ENCODE assay signal across 8 cellular contexts in the genomic region with DNA sequence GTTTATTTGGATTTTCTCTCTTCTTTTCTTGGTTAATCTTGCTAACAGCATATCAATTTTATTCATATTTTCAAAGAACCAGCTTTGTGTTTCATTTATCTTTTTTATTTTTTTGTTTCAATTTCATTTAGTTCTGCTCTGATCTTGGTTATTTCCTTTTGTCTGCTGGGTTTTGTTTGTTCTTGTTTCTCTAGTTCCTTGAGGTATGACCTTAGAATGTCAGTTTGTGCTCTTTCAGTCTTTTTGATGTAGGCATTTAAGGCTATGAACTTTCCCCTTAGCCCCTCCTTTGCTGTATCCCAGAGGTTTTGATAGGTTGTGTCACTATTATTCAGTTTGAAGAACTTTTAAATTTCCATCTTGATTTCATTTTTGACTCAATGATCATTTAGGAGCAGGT. TPM values are rescaled to one million over a fixed set of nuclear protein-coding genes. Genes with fewer than 3 reads are reported as not detected.
DNase-seq lines count a peak whose midpoint lies in the region; ATAC-seq and TF ChIP-seq lines count a peak whose summit lies in the region.
"Not testable (repeated sequence)": the region's sequence is repeated elsewhere in the genome, so short reads cannot be mapped to it uniquely, and the experiment has no call there.

No MANE protein-coding gene starts in this region.

- H3K4me1 Mint-ChIP-seq in CD4-positive, alpha-beta memory T cell: peaks cover 14 to 36% (median 28%) of the 10 kb centered on the region in 4 donors
- H3K4me1 Mint-ChIP-seq in activated CD4-positive, alpha-beta T cell treated with anti-CD3 and anti-CD28 coated beads, Interleukin-2, amount 10 ng/mL, durations not matched to agents 24 days and 14 days: peaks cover 28% of the 10 kb centered on the region
- peaks cover 20% of the 10 kb centered on the region for H3K4me1 Mint-ChIP-seq in activated T-cell treated with anti-CD3 and anti-CD28 coated beads, Interleukin-2, amount 50 U/mL, for 4 hours (ENCODE audit: low read depth)
- H3K4me1 Mint-ChIP-seq in activated naive CD8-positive, alpha-beta T cell (ENCODE audit: low read depth): peaks cover 35% of the 10 kb centered on the region
- H3K4me1 Mint-ChIP-seq in effector memory CD8-positive, alpha-beta T cell (ENCODE audit: low read depth in 2 of 2): peaks cover 16 to 18% of the 10 kb centered on the region in 2 donors
- H3K4me1 Mint-ChIP-seq in naive thymus-derived CD8-positive, alpha-beta T cell: peaks cover 10 to 41% (median 31%) of the 10 kb centered on the region in 4 donors
- peaks cover 15% of the 10 kb centered on the region for H3K4me1 Mint-ChIP-seq in stimulated activated memory B cell treated with anti-CD40 and anti-IgM and Interleukin-4, amounts not matched to agents 10 μg/mL and 1 μg/mL and 100 μg/mL, for 72 hours

- H3K36me3 ChIP-seq in CD4-positive, alpha-beta memory T cell (ENCODE audit: insufficient read depth, low read length); OCI-LY7 (ENCODE audit: insufficient read depth, low read length): not testable (repeated sequence)

- peaks cover 16% of the 10 kb centered on the region for H3K4me1 ChIP-seq in CD4-positive, alpha-beta memory T cell (ENCODE audit: insufficient read depth, low read length)
- not testable (repeated sequence) for H3K4me1 ChIP-seq in OCI-LY7 (ENCODE audit: insufficient read depth, low read length, poor library complexity, severe bottlenecking)

- H3K9me3 ChIP-seq in CD4-positive, alpha-beta memory T cell (ENCODE audit: control insufficient read depth in 1 of 2, low read length in 2 of 2): not testable (repeated sequence)
- H3K9me3 ChIP-seq in OCI-LY7 (ENCODE audit: low read length): peaks cover 16% of the 10 kb centered on the region; the same call in 1 of the 2 replicates

- H3K27ac ChIP-seq in CD4-positive, alpha-beta memory T cell (ENCODE audit: low read depth, low read length); OCI-LY7 (ENCODE audit: low read depth, low read length, poor library complexity, severe bottlenecking): not testable (repeated sequence)

- H3K9me3 Mint-ChIP-seq in CD4-positive, alpha-beta memory T cell: peaks cover 0 to 32% (median 10%) of the 10 kb centered on the region in 8 donors
- peaks cover 16% of the 10 kb centered on the region for H3K9me3 Mint-ChIP-seq in activated CD4-positive, alpha-beta T cell treated with anti-CD3 and anti-CD28 coated beads, Interleukin-2, amount 10 ng/mL, durations not matched to agents 24 days and 14 days
- peaks cover 12% of the 10 kb centered on the region for H3K9me3 Mint-ChIP-seq in activated T-cell treated with anti-CD3 and anti-CD28 coated beads, Interleukin-2, amount 50 U/mL, for 4 hours
- not testable (repeated sequence) for H3K9me3 Mint-ChIP-seq in activated naive CD8-positive, alpha-beta T cell (ENCODE audit: low read depth); effector memory CD8-positive, alpha-beta T cell; stimulated activated memory B cell treated with anti-CD40 and anti-IgM and Interleukin-4, amounts not matched to agents 10 μg/mL and 1 μg/mL and 100 μg/mL, for 72 hours
- H3K9me3 Mint-ChIP-seq in naive thymus-derived CD8-positive, alpha-beta T cell: peaks cover 0 to 26% (median 12%) of the 10 kb centered on the region in 9 donors

- H3K27me3 ChIP-seq in CD4-positive, alpha-beta memory T cell (ENCODE audit: insufficient read depth, low read length): not testable (repeated sequence)

- not testable (repeated sequence) for H3K27me3 Mint-ChIP-seq in CD4-positive, alpha-beta memory T cell; activated CD4-positive, alpha-beta T cell treated with anti-CD3 and anti-CD28 coated beads, Interleukin-2, amount 10 ng/mL, durations not matched to agents 24 days and 14 days; activated T-cell treated with anti-CD3 and anti-CD28 coated beads, Interleukin-2, amount 50 U/mL, for 4 hours (ENCODE audit: low read depth); activated naive CD8-positive, alpha-beta T cell; effector memory CD8-positive, alpha-beta T cell; naive thymus-derived CD8-positive, alpha-beta T cell; stimulated activated memory B cell treated with anti-CD40 and anti-IgM and Interleukin-4, amounts not matched to agents 10 μg/mL and 1 μg/mL and 100 μg/mL, for 72 hours

- peak overlapping the region; percentile 74 to 99 (median 96) for H3K27ac Mint-ChIP-seq in CD4-positive, alpha-beta memory T cell
- H3K27ac Mint-ChIP-seq in activated CD4-positive, alpha-beta T cell treated with anti-CD3 and anti-CD28 coated beads, Interleukin-2, amount 10 ng/mL, durations not matched to agents 24 days and 14 days: peak overlapping the region; percentile 78
- H3K27ac Mint-ChIP-seq in activated naive CD8-positive, alpha-beta T cell: peak overlapping the region; percentile 91
- H3K27ac Mint-ChIP-seq in effector memory CD8-positive, alpha-beta T cell: peak overlapping the region; percentile 90 to 94
- H3K27ac Mint-ChIP-seq in naive thymus-derived CD8-positive, alpha-beta T cell: peak overlapping the region; percentile 74 to 99 (median 95)
- H3K27ac Mint-ChIP-seq in stimulated activated memory B cell treated with anti-CD40 and anti-IgM and Interleukin-4, amounts not matched to agents 10 μg/mL and 1 μg/mL and 100 μg/mL, for 72 hours: peak overlapping the region; percentile 84

- H3K79me2 ChIP-seq in OCI-LY7 (ENCODE audit: insufficient read depth, low read depth, low read length): not testable (repeated sequence)

- H2AFZ ChIP-seq in OCI-LY7 (ENCODE audit: low read length): not testable (repeated sequence)

- ATAC-seq in activated T-cell treated with anti-CD3 and anti-CD28 coated beads, Interleukin-2, amount 50 U/mL, for 4 hours; effector memory CD8-positive, alpha-beta T cell (replicated peaks); stimulated activated memory B cell treated with anti-CD40 and anti-IgM and Interleukin-4, amounts not matched to agents 10 μg/mL and 1 μg/mL and 100 μg/mL, for 72 hours: not testable (repeated sequence)
- ATAC-seq in naive thymus-derived CD8-positive, alpha-beta T cell: peak; percentile 39 to 57

- CTCF ChIA-PET in CD4-positive, alpha-beta memory T cell (lab: Charles Lee; ENCODE audit: partially characterized antibody): interaction anchor here (1.1 to 5.1 kb wide), 5 partner anchors 13 to 121 kb away, joined by 3 to 27 read pairs (median 3); no protein-coding TSS in a partner anchor
- CTCF ChIA-PET in OCI-LY7 (lab: Charles Lee; ENCODE audit: unreplicated experiment): interaction anchor here (0.7 kb wide), 1 partner anchor 16 kb away, joined by 3 read pairs; no protein-coding TSS in a partner anchor

- peak overlapping the region; percentile 91 to 98 (median 96) for H3K4me3 Mint-ChIP-seq in CD4-positive, alpha-beta memory T cell
- peak overlapping the region; percentile 94 for H3K4me3 Mint-ChIP-seq in activated CD4-positive, alpha-beta T cell treated with anti-CD3 and anti-CD28 coated beads, Interleukin-2, amount 10 ng/mL, durations not matched to agents 24 days and 14 days
- H3K4me3 Mint-ChIP-seq in activated T-cell treated with anti-CD3 and anti-CD28 coated beads, Interleukin-2, amount 50 U/mL, for 4 hours: peak overlapping the region; percentile 92
- H3K4me3 Mint-ChIP-seq in activated naive CD8-positive, alpha-beta T cell: peak overlapping the region; percentile 94
- H3K4me3 Mint-ChIP-seq in effector memory CD8-positive, alpha-beta T cell: peak overlapping the region; percentile 91 to 96
- H3K4me3 Mint-ChIP-seq in naive thymus-derived CD8-positive, alpha-beta T cell: peak overlapping the region; percentile 75 to 98 (median 96)
- H3K4me3 Mint-ChIP-seq in stimulated activated memory B cell treated with anti-CD40 and anti-IgM and Interleukin-4, amounts not matched to agents 10 μg/mL and 1 μg/mL and 100 μg/mL, for 72 hours: peak overlapping the region; percentile 93

- H4K20me1 ChIP-seq in OCI-LY7 (ENCODE audit: insufficient read depth, low read length): not testable (repeated sequence)

- not testable (repeated sequence) for TF ChIP-seq CTCF in OCI-LY7 (conservative IDR thresholded peaks at IDR 0.05; ENCODE audit: low read length)

- H3K4me2 ChIP-seq in OCI-LY7 (ENCODE audit: low read length): peak overlapping the region; percentile 64; the same call in 1 of the 2 replicates

- H3K36me3 Mint-ChIP-seq in CD4-positive, alpha-beta memory T cell: peaks cover 9 to 19% of the 10 kb centered on the region in 2 donors
- H3K36me3 Mint-ChIP-seq in activated CD4-positive, alpha-beta T cell treated with anti-CD3 and anti-CD28 coated beads, Interleukin-2, amount 10 ng/mL, durations not matched to agents 24 days and 14 days (ENCODE audit: low read depth): peaks cover 38% of the 10 kb centered on the region
- H3K36me3 Mint-ChIP-seq in activated T-cell treated with anti-CD3 and anti-CD28 coated beads, Interleukin-2, amount 50 U/mL, for 4 hours (ENCODE audit: insufficient read depth); activated naive CD8-positive, alpha-beta T cell; effector memory CD8-positive, alpha-beta T cell (ENCODE audit: insufficient read depth): not testable (repeated sequence)
- H3K36me3 Mint-ChIP-seq in naive thymus-derived CD8-positive, alpha-beta T cell: peaks cover 2 to 20% (median 6%) of the 10 kb centered on the region in 3 donors
- peaks cover 12% of the 10 kb centered on the region for H3K36me3 Mint-ChIP-seq in stimulated activated memory B cell treated with anti-CD40 and anti-IgM and Interleukin-4, amounts not matched to agents 10 μg/mL and 1 μg/mL and 100 μg/mL, for 72 hours

- not testable (repeated sequence) for H3K4me3 ChIP-seq in CD4-positive, alpha-beta memory T cell (ENCODE audit: low read length in 2 of 2); OCI-LY7 (ENCODE audit: low read depth, low read length, poor library complexity, severe bottlenecking)

- intact Hi-C loops in CD4-positive, alpha-beta memory T cell (cut with micrococcal nuclease): loop anchor here (2.0 to 10.0 kb wide), 2 partner anchors 22 to 50 kb away; no protein-coding TSS in a partner anchor
- intact Hi-C loops in OCI-LY7 (cut with micrococcal nuclease; ENCODE audit: unreplicated experiment); activated CD4-positive, alpha-beta T cell treated with anti-CD3 and anti-CD28 coated beads, Interleukin-2, amount 10 ng/mL, durations not matched to agents 24 days and 14 days (cut with micrococcal nuclease): not testable (repeated sequence)

- DNase-seq in CD4-positive, alpha-beta memory T cell: peak in 3 of 5 donors; percentile 36 to 52 (median 40)
- not testable (repeated sequence) for DNase-seq in OCI-LY7 (ENCODE audit: low spot score); activated T-cell treated with anti-CD3 and anti-CD28 coated beads, Interleukin-2, amount 50 U/mL, for 4 hours; effector memory CD8-positive, alpha-beta T cell
- DNase-seq in activated CD4-positive, alpha-beta T cell treated with anti-CD3 and anti-CD28 coated beads, Interleukin-2, amount 10 ng/mL, durations not matched to agents 24 days and 14 days: peak; percentile 65
- DNase-seq in naive thymus-derived CD8-positive, alpha-beta T cell: peak in 3 of 10 donors; percentile 51 to 73 (median 69)

- not testable (repeated sequence) for H3K9me2 ChIP-seq in OCI-LY7 (ENCODE audit: insufficient read depth, low read length)

- POLR2A ChIA-PET in CD4-positive, alpha-beta memory T cell (lab: Charles Lee; ENCODE audit: partially characterized antibody): interaction anchor here (1.2 to 2.6 kb wide), 8 partner anchors 14 to 126 kb away, joined by 3 to 16 read pairs (median 6); partner anchors contain the start of genes ARSG, SLC16A6 and WIPI1
- POLR2A ChIA-PET in OCI-LY7 (lab: Charles Lee): interaction anchor here (0.8 to 1.6 kb wide), 3 partner anchors 16 to 46 kb away, joined by 3 to 5 read pairs (median 3); no protein-coding TSS in a partner anchor
- POLR2A ChIA-PET in naive thymus-derived CD8-positive, alpha-beta T cell (lab: Charles Lee): interaction anchor here (0.6 to 2.3 kb wide), 7 partner anchors 15 to 357 kb away, joined by 3 to 26 read pairs (median 4); partner anchors contain the start of genes ARSG and SLC16A6

- not testable (repeated sequence) for BruUV-seq in OCI-LY7 (replicated peaks; lab: Mats Ljungman, UMichigan)

RNA-seq across cellular contexts. Expression of gene WIPI1, which starts 42.4 kb away (rescaled TPM):
- 10 to 100 TPM; 11.9 to 12.3 TPM for total RNA-seq in CD4-positive, alpha-beta memory T cell
- 1 to 10 TPM; 4.4 to 7.9 TPM for polyA plus RNA-seq in CD4-positive, alpha-beta memory T cell
- 31.7 and 34.4 TPM in 2 replicates for total RNA-seq in OCI-LY7 (2014; rRNA removed; shearing (Covaris generic))
- total RNA-seq in OCI-LY7 (2022): 43.5 and 59.2 TPM in 2 replicates
- total RNA-seq in activated CD4-positive, alpha-beta T cell treated with anti-CD3 and anti-CD28 coated beads, Interleukin-2, amount 10 ng/mL, durations not matched to agents 24 days and 14 days: 9.1 and 9.5 TPM in 2 replicates
- 1 to 10 TPM; 2.9 to 6.4 (median 3.9) TPM for total RNA-seq in activated T-cell treated with anti-CD3 and anti-CD28 coated beads, Interleukin-2, amount 50 U/mL, for 4 hours
- total RNA-seq in naive thymus-derived CD8-positive, alpha-beta T cell: 1 to 10 TPM; 3.2 to 3.5 TPM
- 1 to 10 TPM; 2.5 to 8.3 (median 2.7) TPM for polyA plus RNA-seq in naive thymus-derived CD8-positive, alpha-beta T cell
